In genomic region chr11:117239295-117239694, GRCh38 we compare ENCODE assay signal across 1 cellular context.
TF ChIP-seq lines count a peak whose summit lies in the region.

No MANE protein-coding gene starts in this region.

TF ChIP-seq in endothelial cell of umbilical vein, 7 proteins besides CTCF, POLR2A, EP300 and RAD21:
- no peak for TF ChIP-seq EZH2 (IDR thresholded peaks at IDR 0.05; ENCODE audit: borderline replicate concordance, low read depth, low read length, severe bottlenecking)
- TF ChIP-seq MAX (IDR thresholded peaks at IDR 0.05; ENCODE audit: insufficient read depth, insufficient read length), result no peak
- peak; percentile 66 for TF ChIP-seq FOS (IDR thresholded peaks at IDR 0.05; ENCODE audit: borderline replicate concordance, insufficient read depth, low read length)
